27 cellular contexts compared by ENCODE assay signal in the genomic region with DNA sequence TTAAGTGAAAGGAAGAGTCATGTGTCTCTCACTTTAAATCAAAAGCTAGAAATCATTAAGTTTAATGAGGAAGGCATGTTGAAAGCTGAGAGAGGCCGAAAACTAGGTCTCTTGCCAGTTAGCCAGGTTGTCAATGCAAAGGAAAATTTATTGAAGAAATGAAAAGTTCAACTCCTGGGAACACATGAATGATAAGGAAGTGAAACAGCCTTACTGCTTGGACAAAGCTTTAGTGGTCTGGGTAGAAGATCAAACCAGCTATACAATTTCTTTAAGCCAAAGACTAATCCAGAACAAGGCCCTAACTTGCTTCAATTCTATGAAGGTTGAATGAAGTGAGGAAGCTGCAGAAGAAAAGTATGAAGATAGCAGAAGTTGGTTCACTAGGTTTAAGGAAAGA. TPM values are rescaled to one million over a fixed set of nuclear protein-coding genes. Genes with fewer than 3 reads are reported as not detected.
A peak's percentile ranks its signal among the peaks of the same experiment; 100 is the strongest.
DNase-seq lines count a peak whose midpoint lies in the region; ATAC-seq and FAIRE-seq lines count a peak whose summit lies in the region.
"Had no signal": no experiment of that assay in that cellular context is flagged by ENCODE, and none has a peak within 500 bp of the region (broad histone marks: within the 10 kb centered on the region; RNA-seq: fewer than 3 reads in every experiment).

No MANE protein-coding gene starts in this region.

- H3K27ac ChIP-seq in CD4-positive, CD25-positive, alpha-beta regulatory T cell (ENCODE audit: insufficient read depth, low read length, poor library complexity, severe bottlenecking): peak overlapping the region; percentile 100
- H3K27ac ChIP-seq in CD8-positive, alpha-beta memory T cell (ENCODE audit: low read depth, low read length): no peak overlapping the region
- H3K27ac ChIP-seq: body of pancreas, coronary artery, hepatocyte, psoas muscle had no signal

- H3K9me3 Mint-ChIP-seq in CD4-positive, CD25-positive, alpha-beta regulatory T cell: no peaks in the 10 kb centered on the region
- no peaks in the 10 kb centered on the region for H3K9me3 Mint-ChIP-seq in CD8-positive, alpha-beta memory T cell
- H3K9me3 Mint-ChIP-seq in central memory CD8-positive, alpha-beta T cell: no peaks in the 10 kb centered on the region

- FAIRE-seq in RCC 7860 (lab: Jason Lieb, UNC): no peak
- FAIRE-seq: endothelial cell of umbilical vein, G401.6, kidney, TTC549 had no signal

- peak overlapping the region; percentile 75 to 99 (median 85) for H3K27ac Mint-ChIP-seq in CD4-positive, CD25-positive, alpha-beta regulatory T cell
- peak overlapping the region; percentile 74 to 98 (median 89) for H3K27ac Mint-ChIP-seq in CD8-positive, alpha-beta memory T cell
- peak overlapping the region; percentile 99 for H3K27ac Mint-ChIP-seq in T-helper 17 cell
- H3K27ac Mint-ChIP-seq in central memory CD8-positive, alpha-beta T cell (ENCODE audit: low read depth): peak overlapping the region; percentile 52
- H3K27ac Mint-ChIP-seq: nephron had no signal

- peaks cover 65% of the 10 kb centered on the region for H3K36me3 ChIP-seq in CD4-positive, CD25-positive, alpha-beta regulatory T cell (ENCODE audit: control insufficient read depth, insufficient read depth, low read length)
- H3K36me3 ChIP-seq in CD8-positive, alpha-beta memory T cell (ENCODE audit: insufficient read depth, low read length): peaks cover 14% of the 10 kb centered on the region

- H3K4me3 ChIP-seq in CD4-positive, CD25-positive, alpha-beta regulatory T cell (ENCODE audit: low read depth, low read length): peak overlapping the region; percentile 73
- no peak overlapping the region for H3K4me3 ChIP-seq in CD8-positive, alpha-beta memory T cell (ENCODE audit: low read length)
- H3K4me3 ChIP-seq: body of pancreas, coronary artery, hepatocyte, psoas muscle, skin epidermis had no signal

- no peaks in the 10 kb centered on the region for H3K9me3 ChIP-seq in CD4-positive, CD25-positive, alpha-beta regulatory T cell (ENCODE audit: control insufficient read depth in 2 of 2, low read length in 2 of 2)
- H3K9me3 ChIP-seq in CD8-positive, alpha-beta memory T cell (ENCODE audit: low read length): no peaks in the 10 kb centered on the region
- no peaks in the 10 kb centered on the region for H3K9me3 ChIP-seq in T-helper 17 cell (ENCODE audit: control insufficient read depth, low read length, poor library complexity, severe bottlenecking)
- H3K9me3 ChIP-seq: body of pancreas, psoas muscle had no signal

- H3K4me1 ChIP-seq in CD4-positive, CD25-positive, alpha-beta regulatory T cell (ENCODE audit: control insufficient read depth, insufficient read depth, low read length, poor library complexity, severe bottlenecking): peaks cover 100% of the 10 kb centered on the region
- H3K4me1 ChIP-seq in CD8-positive, alpha-beta memory T cell (ENCODE audit: insufficient read depth, low read length): peaks cover 93% of the 10 kb centered on the region
- H3K4me1 ChIP-seq: body of pancreas, psoas muscle had no signal

- CTCF ChIA-PET in CD8-positive, alpha-beta memory T cell (lab: Charles Lee): interaction anchor here (0.8 to 15.7 kb wide), 13 partner anchors 9 to 166 kb away, joined by 3 to 194 read pairs (median 5); a partner anchor contains a TSS

- H3K4me1 Mint-ChIP-seq in CD4-positive, CD25-positive, alpha-beta regulatory T cell: peaks cover 69 to 98% (median 80%) of the 10 kb centered on the region in 4 donors
- H3K4me1 Mint-ChIP-seq in CD8-positive, alpha-beta memory T cell: peaks cover 88 to 95% (median 95%) of the 10 kb centered on the region in 3 donors
- H3K4me1 Mint-ChIP-seq in T-helper 17 cell: peaks cover 59% of the 10 kb centered on the region
- peaks cover 82% of the 10 kb centered on the region for H3K4me1 Mint-ChIP-seq in central memory CD8-positive, alpha-beta T cell
- H3K4me1 Mint-ChIP-seq: nephron had no signal

- H3K27me3 Mint-ChIP-seq in CD4-positive, CD25-positive, alpha-beta regulatory T cell: no peaks in the 10 kb centered on the region
- no peaks in the 10 kb centered on the region for H3K27me3 Mint-ChIP-seq in CD8-positive, alpha-beta memory T cell
- no peaks in the 10 kb centered on the region for H3K27me3 Mint-ChIP-seq in T-helper 17 cell
- H3K27me3 Mint-ChIP-seq in central memory CD8-positive, alpha-beta T cell: no peaks in the 10 kb centered on the region

- POLR2A ChIA-PET in CD8-positive, alpha-beta memory T cell (lab: Charles Lee): interaction anchor here (0.6 to 2.8 kb wide), 6 partner anchors 10 to 85 kb away, joined by 3 to 16 read pairs (median 5); no protein-coding TSS in a partner anchor

- no peak for DNase-seq in CD4-positive, CD25-positive, alpha-beta regulatory T cell
- DNase-seq in CD8-positive, alpha-beta memory T cell: no peak
- DNase-seq in T-helper 17 cell: no peak
- DNase-seq in central memory CD8-positive, alpha-beta T cell (ENCODE audit: low spot score in 2 of 2): no peak
- DNase-seq in NCI-H345 treated with DMSO at 0.1 percent for 48 hours (lab: John Stamatoyannopoulos, UW; ENCODE audit: unreplicated experiment): no peak
- no peak for DNase-seq in RCC 7860 (ENCODE audit: low spot score)
- no peak for DNase-seq in NAMALWA (ENCODE audit: low spot score)
- no peak for DNase-seq in occipital lobe (lab: John Stamatoyannopoulos, UW)
- DNase-seq: activated effector memory CD4-positive, alpha-beta T cell treated with anti-CD3 and anti-CD28 coated beads, Interleukin-2, amount 50 U/mL, for 16 hours; body of pancreas; Calu3; kidney; mammary epithelial cell; NCI-H2081 treated with DMSO at 0.1 percent for 48 hours; NCI-H526; PC-3; psoas muscle; stimulated activated CD8-positive, alpha-beta memory T cell treated with anti-CD3 and anti-CD28 coated beads, Interleukin-4, amount 100 ng/mL, for 48 hours had no signal

- no peaks in the 10 kb centered on the region for H3K27me3 ChIP-seq in CD4-positive, CD25-positive, alpha-beta regulatory T cell (ENCODE audit: control insufficient read depth, insufficient read depth, low read length)
- H3K27me3 ChIP-seq in CD8-positive, alpha-beta memory T cell (ENCODE audit: insufficient read depth, low read length, poor library complexity, severe bottlenecking): no peaks in the 10 kb centered on the region
- H3K27me3 ChIP-seq: body of pancreas, hepatocyte had no signal

- peak overlapping the region; percentile 73 to 80 (median 78) for H3K4me3 Mint-ChIP-seq in CD4-positive, CD25-positive, alpha-beta regulatory T cell
- peak overlapping the region; percentile 52 to 85 (median 80) for H3K4me3 Mint-ChIP-seq in CD8-positive, alpha-beta memory T cell
- peak overlapping the region; percentile 31 for H3K4me3 Mint-ChIP-seq in T-helper 17 cell
- H3K4me3 Mint-ChIP-seq in central memory CD8-positive, alpha-beta T cell: peak overlapping the region; percentile 76
- H3K4me3 Mint-ChIP-seq: nephron had no signal

- no peak for ATAC-seq in CD4-positive, CD25-positive, alpha-beta regulatory T cell (ENCODE audit: low read depth in 2 of 2)
- no peak for ATAC-seq in T-helper 17 cell
- ATAC-seq in central memory CD8-positive, alpha-beta T cell (replicated peaks; ENCODE audit: extremely low read depth, poor library complexity, severe bottlenecking): no peak
- ATAC-seq: body of pancreas, PC-3, psoas muscle had no signal

- peaks cover 60% of the 10 kb centered on the region for H3K36me3 Mint-ChIP-seq in CD4-positive, CD25-positive, alpha-beta regulatory T cell
- H3K36me3 Mint-ChIP-seq in CD8-positive, alpha-beta memory T cell: peaks cover 10 to 81% (median 26%) of the 10 kb centered on the region in 3 donors
- no peaks in the 10 kb centered on the region for H3K36me3 Mint-ChIP-seq in T-helper 17 cell (ENCODE audit: low read depth)
- peaks cover 68% of the 10 kb centered on the region for H3K36me3 Mint-ChIP-seq in central memory CD8-positive, alpha-beta T cell (ENCODE audit: insufficient read depth)

RNA-seq across cellular contexts. Expression of a gene that starts 24.9 kb away (rescaled TPM):
- total RNA-seq in CD4-positive, CD25-positive, alpha-beta regulatory T cell: 645 TPM
- polyA plus RNA-seq in CD4-positive, CD25-positive, alpha-beta regulatory T cell: 100 to 1,000 TPM; 360 to 479 (median 397) TPM
- total RNA-seq in CD8-positive, alpha-beta memory T cell: 100 to 1,000 TPM; 148 TPM
- 262 TPM for polyA plus RNA-seq in CD8-positive, alpha-beta memory T cell
- total RNA-seq in T-helper 17 cell (100 to 1,000 TPM; 439 to 459 TPM), occipital lobe (0.94 TPM)
- total RNA-seq: Calu3, endothelial cell of umbilical vein, fibroblast of villous mesenchyme, hepatocyte, mammary epithelial cell, PC-3, SK-MEL-5 had no signal
- polyA plus RNA-seq: endothelial cell of umbilical vein, hepatocyte, mammary epithelial cell had no signal

Comparison
In these comparisons a context has a peak if more than half of its experiments do, and no peak if none do; other contexts are left out.
1. RNA of a gene that starts 24.9 kb away (total RNA-seq): 645 TPM in CD4-positive, CD25-positive, alpha-beta regulatory T cell (single experiment), 439 to 459 TPM in T-helper 17 cell and 148 TPM in CD8-positive, alpha-beta memory T cell; 0.94 TPM in occipital lobe (single experiment); every median in the first group is over 10 times any median in the second.
2. Peak in every context shown above with its lines, with median percentiles within 50 percentile points of each other: H3K27ac Mint-ChIP-seq and H3K4me3 Mint-ChIP-seq.